Comparison of ENCODE assay signal across 1 cellular context in the genomic region with DNA sequence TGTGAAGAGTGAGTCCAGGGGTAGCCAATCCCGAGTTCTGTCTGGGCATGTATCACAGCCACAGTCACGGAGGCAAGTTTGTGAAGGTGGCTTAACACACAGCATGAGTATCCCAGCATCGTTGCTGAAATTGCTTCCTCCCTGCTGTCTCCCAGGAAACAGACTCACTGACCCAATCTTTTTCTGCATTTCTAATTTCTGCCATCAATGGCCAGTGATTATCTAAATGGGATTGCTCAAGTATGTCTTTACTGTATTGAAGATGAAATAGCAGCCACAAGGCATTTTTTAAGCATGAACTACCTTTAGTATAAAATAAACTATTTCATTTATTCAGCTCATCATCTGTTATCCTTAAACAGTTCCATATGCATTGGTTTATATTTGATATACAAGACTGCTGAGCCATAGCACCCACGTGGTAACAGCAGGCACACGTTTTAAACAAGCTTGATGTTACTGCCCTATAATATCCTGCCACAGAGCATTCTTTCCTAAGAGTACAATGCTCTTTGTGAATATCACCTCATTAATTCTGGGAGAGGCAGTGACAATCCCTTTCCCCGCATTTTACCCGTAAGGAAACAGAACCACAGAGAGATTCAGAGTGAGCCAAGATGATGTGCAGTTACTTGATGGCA.
TF ChIP-seq lines count a peak whose summit lies in the region.

No MANE protein-coding gene starts in this region.

TF ChIP-seq in IMR-90, 13 proteins besides CTCF, POLR2A, EP300 and RAD21:
- TF ChIP-seq MAFK (IDR thresholded peaks at IDR 0.05; ENCODE audit: low read depth, low read length) = peak; percentile 47
- no peak for TF ChIP-seq RCOR1 (IDR thresholded peaks at IDR 0.05; ENCODE audit: insufficient replicate concordance, low read length)
- peak; percentile 88 for TF ChIP-seq BHLHE40 (IDR thresholded peaks at IDR 0.05; ENCODE audit: low read depth, low read length)
- TF ChIP-seq MAZ (IDR thresholded peaks at IDR 0.05; ENCODE audit: borderline replicate concordance, low read depth, low read length) = no peak
- no peak for TF ChIP-seq CHD1 (IDR thresholded peaks at IDR 0.05; ENCODE audit: low read depth, low read length)
- TF ChIP-seq CEBPB (IDR thresholded peaks at IDR 0.05; ENCODE audit: low read depth, low read length) = peak; percentile 94
- TF ChIP-seq FOS (IDR thresholded peaks at IDR 0.05; ENCODE audit: low read depth, low read length) = 0 out of 2 replicates have a peak, but pooled peaks have one; percentile 7
- no peak for TF ChIP-seq NFE2L2 (IDR thresholded peaks at IDR 0.05; ENCODE audit: low read depth, low read length)
- TF ChIP-seq, protein P1, sequence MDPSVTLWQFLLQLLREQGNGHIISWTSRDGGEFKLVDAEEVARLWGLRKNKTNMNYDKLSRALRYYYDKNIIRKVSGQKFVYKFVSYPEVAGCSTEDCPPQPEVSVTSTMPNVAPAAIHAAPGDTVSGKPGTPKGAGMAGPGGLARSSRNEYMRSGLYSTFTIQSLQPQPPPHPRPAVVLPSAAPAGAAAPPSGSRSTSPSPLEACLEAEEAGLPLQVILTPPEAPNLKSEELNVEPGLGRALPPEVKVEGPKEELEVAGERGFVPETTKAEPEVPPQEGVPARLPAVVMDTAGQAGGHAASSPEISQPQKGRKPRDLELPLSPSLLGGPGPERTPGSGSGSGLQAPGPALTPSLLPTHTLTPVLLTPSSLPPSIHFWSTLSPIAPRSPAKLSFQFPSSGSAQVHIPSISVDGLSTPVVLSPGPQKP (IDR thresholded peaks at IDR 0.05; ENCODE audit: borderline replicate concordance, low read depth, low read length) = no peak
- TF ChIP-seq SMC3 (IDR thresholded peaks at IDR 0.05; ENCODE audit: low read depth, low read length) = peak; percentile 11; the same call in 1 of the 2 replicates
- peak; percentile 65; the same call in 1 of the 2 replicates for TF ChIP-seq MXI1 (IDR thresholded peaks at IDR 0.05; ENCODE audit: borderline replicate concordance, low read depth, low read length)
- no peak for TF ChIP-seq RFX5 (IDR thresholded peaks at IDR 0.05; ENCODE audit: low read depth, low read length)
- TF ChIP-seq, protein P2, sequence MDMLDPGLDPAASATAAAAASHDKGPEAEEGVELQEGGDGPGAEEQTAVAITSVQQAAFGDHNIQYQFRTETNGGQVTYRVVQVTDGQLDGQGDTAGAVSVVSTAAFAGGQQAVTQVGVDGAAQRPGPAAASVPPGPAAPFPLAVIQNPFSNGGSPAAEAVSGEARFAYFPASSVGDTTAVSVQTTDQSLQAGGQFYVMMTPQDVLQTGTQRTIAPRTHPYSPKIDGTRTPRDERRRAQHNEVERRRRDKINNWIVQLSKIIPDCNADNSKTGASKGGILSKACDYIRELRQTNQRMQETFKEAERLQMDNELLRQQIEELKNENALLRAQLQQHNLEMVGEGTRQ (IDR thresholded peaks at IDR 0.05; ENCODE audit: low read depth, low read length) = peak; percentile 82
TF ChIP-seq in IMR-90: peak in this region for 7.
